ENCODE assay signal across 1 cellular context in genomic region chr3:64340636-64341240, GRCh38.
A peak's percentile ranks its signal among the peaks of the same experiment; 100 is the strongest.
TF ChIP-seq lines count a peak whose summit lies in the region.

No MANE protein-coding gene starts in this region.

TF ChIP-seq in IMR-90, 13 proteins besides CTCF, POLR2A, EP300 and RAD21:
- TF ChIP-seq BHLHE40 (IDR thresholded peaks at IDR 0.05; ENCODE audit: low read depth, low read length) (peak; percentile 18; the same call in 1 of the 2 replicates), SMC3 (IDR thresholded peaks at IDR 0.05; ENCODE audit: low read depth, low read length) (peak; percentile 7; the same call in 1 of the 2 replicates), MXI1 (IDR thresholded peaks at IDR 0.05; ENCODE audit: borderline replicate concordance, low read depth, low read length) (no peak), RCOR1 (IDR thresholded peaks at IDR 0.05; ENCODE audit: insufficient replicate concordance, low read length) (no peak), NFE2L2 (IDR thresholded peaks at IDR 0.05; ENCODE audit: low read depth, low read length) (no peak), ELK1 (IDR thresholded peaks at IDR 0.05; ENCODE audit: borderline replicate concordance, low read depth, low read length) (no peak), CEBPB (IDR thresholded peaks at IDR 0.05; ENCODE audit: low read depth, low read length) (peak; percentile 37; the same call in 1 of the 2 replicates), USF2 (IDR thresholded peaks at IDR 0.05; ENCODE audit: low read depth, low read length) (no peak), MAZ (IDR thresholded peaks at IDR 0.05; ENCODE audit: borderline replicate concordance, low read depth, low read length) (no peak), RFX5 (IDR thresholded peaks at IDR 0.05; ENCODE audit: low read depth, low read length) (no peak), FOS (IDR thresholded peaks at IDR 0.05; ENCODE audit: low read depth, low read length) (peak; percentile 79), CHD1 (IDR thresholded peaks at IDR 0.05; ENCODE audit: low read depth, low read length) (no peak), MAFK (IDR thresholded peaks at IDR 0.05; ENCODE audit: low read depth, low read length) (peak; percentile 28; the same call in 1 of the 2 replicates)
TF ChIP-seq in IMR-90: peak in this region for 5.
